ENCODE assay signal across 8 cellular contexts in genomic region chr10:37638569-37638968, GRCh38.
"Had no signal": no experiment of that assay in that cellular context is flagged by ENCODE, and none has a peak within 500 bp of the region (broad histone marks: within the 10 kb centered on the region; RNA-seq: fewer than 3 reads in every experiment).

No MANE protein-coding gene starts in this region.

- H3K27ac Mint-ChIP-seq: HFFc6 had no signal

- ATAC-seq: HCT116, HepG2 had no signal

- DNase-seq: GM23248, GOT3, H7, HFFc6 had no signal

- H3K4me1 Mint-ChIP-seq: IgD-negative memory B cell had no signal

- H3K4me3 Mint-ChIP-seq: HFFc6, IgD-negative memory B cell had no signal

- H3K27me3 Mint-ChIP-seq: IgD-negative memory B cell had no signal

- H3K4me3 ChIP-seq: GM23248, HAP-1 had no signal
